In the genomic region with DNA sequence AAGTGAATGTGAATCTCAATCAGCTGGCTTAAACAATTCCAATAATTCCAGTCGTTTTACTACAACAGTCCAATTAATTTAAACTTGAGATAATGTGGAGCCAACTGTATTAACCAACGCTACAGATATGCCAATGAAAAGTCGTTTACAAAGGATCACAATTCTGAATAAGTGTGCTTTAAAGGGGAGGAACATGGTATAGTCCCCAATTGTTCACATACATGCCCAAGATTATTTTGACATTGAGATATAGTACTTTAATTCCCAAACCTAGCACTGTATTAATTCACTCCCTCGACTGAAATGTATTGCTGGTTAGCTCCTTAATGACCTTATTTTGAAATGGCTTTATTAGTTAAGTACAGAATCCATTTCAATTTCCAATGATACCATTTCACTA, we compare ENCODE assay signal across 9 cellular contexts. TPM values are rescaled to one million over a fixed set of nuclear protein-coding genes. Genes with fewer than 3 reads are reported as not detected.
DNase-seq lines count a peak whose midpoint lies in the region; ATAC-seq and TF ChIP-seq lines count a peak whose summit lies in the region.
"Had no signal": no experiment of that assay in that cellular context is flagged by ENCODE, and none has a peak within 500 bp of the region (broad histone marks: within the 10 kb centered on the region; RNA-seq: fewer than 3 reads in every experiment).

No MANE protein-coding gene starts in this region.

- H3K36me3 ChIP-seq in right atrium auricular region: no peaks in the 10 kb centered on the region
- peaks cover 19% of the 10 kb centered on the region for H3K36me3 ChIP-seq in mesodermal cell (ENCODE audit: control insufficient read depth, insufficient read depth, low read length)
- H3K36me3 ChIP-seq in aorta (ENCODE audit: control insufficient read depth in 1 of 2, insufficient read depth in 2 of 2, low read length in 1 of 2): no peaks in the 10 kb centered on the region

- H3K4me3 ChIP-seq in right atrium auricular region (peak overlapping the region; percentile 96 to 98), mesodermal cell (ENCODE audit: extremely low read depth, insufficient read depth, low read length, poor library complexity, severe bottlenecking) (peak overlapping the region; percentile 97), aorta (ENCODE audit: low read length in 2 of 2) (peak overlapping the region; percentile 71 to 91)

- peaks cover 17% of the 10 kb centered on the region for H3K4me1 Mint-ChIP-seq in MCF 10A (ENCODE audit: insufficient read depth, unreplicated experiment)

- H3K36me3 Mint-ChIP-seq in MCF 10A (ENCODE audit: insufficient read depth, unreplicated experiment): peaks cover 23% of the 10 kb centered on the region

- no peaks in the 10 kb centered on the region for H3K9me3 Mint-ChIP-seq in MCF 10A (ENCODE audit: unreplicated experiment)

- peak overlapping the region; percentile 89 for H3K27ac Mint-ChIP-seq in MCF 10A (ENCODE audit: low read depth, unreplicated experiment)

- CTCF ChIA-PET in MCF 10A (lab: Yijun Ruan, JAX): interaction anchor here (0.6 to 1.6 kb wide), 9 partner anchors 16 to 633 kb away, joined by 3 to 6 read pairs (median 3); no protein-coding TSS in a partner anchor

- intact Hi-C loops in Right ventricle myocardium superior (cut with DNase I) (no loop called here), MCF 10A (cut with micrococcal nuclease) (loop anchor here (2.0 to 10.0 kb wide), 4 partner anchors 57 to 793 kb away; a partner anchor contains a TSS), aorta (cut with DNase I) (no loop called here)

- ATAC-seq in Right ventricle myocardium superior (ENCODE audit: poor library complexity) (no peak), aorta (ENCODE audit: low FRiP score) (no peak)

- no peaks in the 10 kb centered on the region for H3K9me3 ChIP-seq in right atrium auricular region
- H3K9me3 ChIP-seq in mesodermal cell (ENCODE audit: control insufficient read depth, low read length): no peaks in the 10 kb centered on the region
- no peaks in the 10 kb centered on the region for H3K9me3 ChIP-seq in aorta (ENCODE audit: control insufficient read depth, low read length)

- WGBS in mesodermal cell (ENCODE audit: insufficient coverage in 2 of 2), 2 experiments: 20% methylated on average over 1 of the region's 4 CpGs; no CpG with 5 or more reads in 1 of the 2 experiments
- 2% methylated on average over 4 of the region's 4 CpGs for WGBS in aorta, 2 donors

- TF ChIP-seq CTCF in right atrium auricular region (IDR thresholded peaks at IDR 0.05): no peak
- TF ChIP-seq CTCF in MCF 10A (IDR thresholded peaks at IDR 0.05; ENCODE audit: unreplicated experiment): no peak

- H3K27me3 ChIP-seq in right atrium auricular region (no peaks in the 10 kb centered on the region), aorta (ENCODE audit: control insufficient read depth in 1 of 2, insufficient read depth in 2 of 2, low read length in 1 of 2) (no peaks in the 10 kb centered on the region)

- H3K27me3 Mint-ChIP-seq in MCF 10A (ENCODE audit: insufficient read depth, unreplicated experiment): no peaks in the 10 kb centered on the region

- H3K4me3 Mint-ChIP-seq in MCF 10A (ENCODE audit: unreplicated experiment): peak overlapping the region; percentile 83

- POLR2A ChIA-PET in MCF 10A (lab: Yijun Ruan, JAX): interaction anchor here (0.6 to 6.7 kb wide), 20 partner anchors 10 to 1447 kb away, joined by 3 to 89 read pairs (median 4); a partner anchor contains a TSS

- H3K27ac ChIP-seq in right atrium auricular region: peak overlapping the region; percentile 99
- no peak overlapping the region for H3K27ac ChIP-seq in mesodermal cell (ENCODE audit: low read depth, low read length, severe bottlenecking)
- no peak overlapping the region for H3K27ac ChIP-seq in aorta (ENCODE audit: low read depth in 1 of 2, low read length in 2 of 2)

- H3K4me1 ChIP-seq in right atrium auricular region (peaks cover 0 to 47% of the 10 kb centered on the region in 2 donors), mesodermal cell (ENCODE audit: control insufficient read depth, insufficient read depth, low read length, poor library complexity, severe bottlenecking) (peaks cover 4% of the 10 kb centered on the region), aorta (ENCODE audit: control insufficient read depth in 1 of 2, insufficient read depth in 2 of 2, low read length in 2 of 2) (no peaks in the 10 kb centered on the region)

- DNase-seq in right atrium auricular region (ENCODE audit: low spot score) (no peak), Right ventricle myocardium superior (no peak), MCF 10A (ENCODE audit: unreplicated experiment) (no peak), aorta (no peak), glomerular visceral epithelial cell (ENCODE audit: extremely low spot score) (no peak), NCI-H446 (lab: John Stamatoyannopoulos, UW) (no peak), NCI-H1092 (lab: John Stamatoyannopoulos, UW) (no peak)
- DNase-seq: activated gamma-delta T cell had no signal

- no TSS peak for BruUV-seq in MCF 10A (replicated peaks; lab: Mats Ljungman, UMichigan)

RNA-seq across cellular contexts. Expression of a gene that starts 2.5 kb away (rescaled TPM):
- total RNA-seq in right atrium auricular region (10 to 100 TPM; 27.2 to 29.4 TPM), Right ventricle myocardium superior (38.9 TPM), MCF 10A (2022) (47.6 and 48.1 TPM in 2 replicates), aorta (10 to 100 TPM; 38.5 to 43.5 TPM)
- 57.1 TPM for polyA plus RNA-seq in mesodermal cell (2013, experiment 1 of 2)
- 53.3 TPM for polyA plus RNA-seq in mesodermal cell (2013, experiment 2 of 2)
- 10 to 100 TPM; 17.8 to 25.1 TPM for polyA plus RNA-seq in aorta

Comparison
In these comparisons a context has a peak if more than half of its experiments do, and no peak if none do; other contexts are left out.
1. H3K27ac ChIP-seq: peak in right atrium auricular region (2 of 2); none in mesodermal cell (single experiment) and aorta (0 of 2).
2. Peak in every context shown above with its lines, with median percentiles within 50 percentile points of each other: H3K4me3 ChIP-seq.